ENCODE assay signal across 19 cellular contexts in the genomic region with DNA sequence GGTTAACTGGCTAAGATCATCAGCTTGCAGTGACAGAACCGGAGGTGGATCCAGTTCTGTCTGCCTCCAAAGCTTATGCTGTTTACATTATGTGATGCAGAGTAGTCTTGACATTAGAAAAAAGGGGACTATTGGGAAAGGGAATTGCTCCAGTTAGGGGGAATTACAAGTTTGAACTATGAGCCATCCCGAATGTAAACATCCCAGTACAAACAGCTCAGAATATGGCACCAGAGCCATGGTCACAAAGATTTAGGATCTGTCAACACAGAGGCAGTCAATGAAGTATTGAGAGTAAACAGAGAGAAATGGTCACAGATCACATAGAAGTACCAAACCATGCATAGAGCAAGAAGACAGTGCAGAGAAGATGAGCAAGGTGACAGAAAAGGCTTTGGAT. TPM values are rescaled to one million over a fixed set of nuclear protein-coding genes. Genes with fewer than 3 reads are reported as not detected.
DNase-seq lines count a peak whose midpoint lies in the region; ATAC-seq, FAIRE-seq and TF ChIP-seq lines count a peak whose summit lies in the region.
"Had no signal": no experiment of that assay in that cellular context is flagged by ENCODE, and none has a peak within 500 bp of the region (broad histone marks: within the 10 kb centered on the region; RNA-seq: fewer than 3 reads in every experiment).

No MANE protein-coding gene starts in this region.

- no peaks in the 10 kb centered on the region; the same call in 1 of the 2 replicates for H4K20me1 ChIP-seq in HepG2 (ENCODE audit: insufficient read depth, low read length)

- H2AFZ ChIP-seq in HepG2 (ENCODE audit: low read length), result no peak overlapping the region

- H3K27me3 Mint-ChIP-seq in activated CD4-positive, alpha-beta T cell treated with anti-CD3 and anti-CD28 coated beads for 36 hours, result no peaks in the 10 kb centered on the region
- no peaks in the 10 kb centered on the region for H3K27me3 Mint-ChIP-seq in CD4-positive, alpha-beta memory T cell
- no peaks in the 10 kb centered on the region for H3K27me3 Mint-ChIP-seq in CD14-positive monocyte (ENCODE audit: low read depth in 3 of 3)
- no peaks in the 10 kb centered on the region for H3K27me3 Mint-ChIP-seq in effector memory CD8-positive, alpha-beta T cell

- no peaks in the 10 kb centered on the region for H3K79me2 ChIP-seq in HepG2 (ENCODE audit: insufficient read depth, low read length)

- ATAC-seq in activated CD4-positive, alpha-beta T cell treated with anti-CD3 and anti-CD28 coated beads for 36 hours, result no peak
- ATAC-seq in RWPE2 (ENCODE audit: low read depth) (no peak), HepG2 (peak; percentile 99)
- ATAC-seq in effector memory CD8-positive, alpha-beta T cell (replicated peaks), result no peak
- ATAC-seq: A549, body of pancreas, lower lobe of right lung had no signal

- TF ChIP-seq POLR2A in HepG2 (IDR thresholded peaks at IDR 0.05; ENCODE audit: insufficient read depth in 1 of 2, low read depth in 2 of 2, low read length in 2 of 2), result no peak

- FAIRE-seq in HepG2 (lab: Jason Lieb, UNC), result peak; percentile 98
- FAIRE-seq: A549, RCC 7860 had no signal

- no peak for TF ChIP-seq CTCF in RWPE2 (IDR thresholded peaks at IDR 0.05; ENCODE audit: poor library complexity, severe bottlenecking)
- no peak for TF ChIP-seq CTCF in HepG2 (CRISPR knock-in tag; IDR thresholded peaks at IDR 0.05)
- no peak for TF ChIP-seq CTCF in CD14-positive monocyte (IDR thresholded peaks at IDR 0.05)
- no peak for TF ChIP-seq CTCF in RWPE1 (conservative IDR thresholded peaks at IDR 0.05; ENCODE audit: low read depth)

- H3K27ac Mint-ChIP-seq in activated CD4-positive, alpha-beta T cell treated with anti-CD3 and anti-CD28 coated beads for 36 hours, result peak overlapping the region; percentile 20
- H3K27ac Mint-ChIP-seq in CD4-positive, alpha-beta memory T cell, result peak overlapping the region in 5 of 7 donors; percentile 6 to 83 (median 25)
- H3K27ac Mint-ChIP-seq in CD14-positive monocyte, result no peak overlapping the region
- H3K27ac Mint-ChIP-seq in effector memory CD8-positive, alpha-beta T cell, result no peak overlapping the region

- no peaks in the 10 kb centered on the region for H3K9me3 Mint-ChIP-seq in activated CD4-positive, alpha-beta T cell treated with anti-CD3 and anti-CD28 coated beads for 36 hours (ENCODE audit: low read depth)
- H3K9me3 Mint-ChIP-seq in CD4-positive, alpha-beta memory T cell, result peaks cover 0 to 1% (median 0%) of the 10 kb centered on the region in 8 donors
- H3K9me3 Mint-ChIP-seq in CD14-positive monocyte, result no peaks in the 10 kb centered on the region
- H3K9me3 Mint-ChIP-seq in effector memory CD8-positive, alpha-beta T cell, result no peaks in the 10 kb centered on the region

- peaks cover 8% of the 10 kb centered on the region for H3K4me1 ChIP-seq in CD4-positive, alpha-beta memory T cell (ENCODE audit: insufficient read depth, low read length)
- H3K4me1 ChIP-seq in RWPE2 (ENCODE audit: insufficient read depth, poor library complexity, severe bottlenecking), result peaks cover 8% of the 10 kb centered on the region
- peaks cover 38% of the 10 kb centered on the region for H3K4me1 ChIP-seq in HepG2 (ENCODE audit: insufficient read depth, low read length)
- H3K4me1 ChIP-seq: body of pancreas, lower lobe of right lung had no signal

- DNase-seq in activated CD4-positive, alpha-beta T cell treated with anti-CD3 and anti-CD28 coated beads for 36 hours, result no peak
- no peak for DNase-seq in activated CD4-positive, alpha-beta T cell treated with anti-CD3 and anti-CD28 coated beads, Interleukin-2, amount 50 U/mL, for 1 hour
- DNase-seq in CD4-positive, alpha-beta memory T cell, result no peak
- no peak for DNase-seq in RWPE2 (ENCODE audit: low spot score)
- DNase-seq in HepG2 (ENCODE audit: low spot score), result peak; percentile 94
- no peak for DNase-seq in CD14-positive monocyte (ENCODE audit: low spot score)
- DNase-seq in RWPE1 (ENCODE audit: low spot score), result no peak
- DNase-seq in effector memory CD8-positive, alpha-beta T cell, result no peak
- DNase-seq: body of pancreas, cerebellar nuclear complex, DND-41, glutamatergic neuron, lower lobe of right lung, NCI-H187, NCI-H526 treated with DMSO at 0.1 percent for 48 hours, upper lobe of left lung had no signal

- intact Hi-C loops in activated CD4-positive, alpha-beta T cell treated with anti-CD3 and anti-CD28 coated beads for 36 hours (cut with DNase I, micrococcal nuclease), result no loop called here
- intact Hi-C loops in CD4-positive, alpha-beta memory T cell (cut with micrococcal nuclease), result no loop called here
- intact Hi-C loops in HepG2 (cut with micrococcal nuclease; ENCODE audit: unreplicated experiment) (loop anchor here (5.0 kb wide), 1 partner anchor 382 kb away; no protein-coding TSS in a partner anchor), CD14-positive monocyte (cut with micrococcal nuclease) (loop anchor here in 1 of 2 donors (10.0 kb wide), 1 partner anchor 165 kb away; no protein-coding TSS in a partner anchor)

- no peak overlapping the region for H3K9ac ChIP-seq in HepG2 (ENCODE audit: insufficient read depth, low read depth, low read length)
- H3K9ac ChIP-seq: KMS-11 had no signal

- in situ Hi-C loops in HepG2 (cut with HindIII; ENCODE audit: extremely low pct_ligation_motif_present, low pct_unique_long_range_greater_than_20kb), result loop anchor here (10.0 kb wide), 1 partner anchor 125 kb away; no protein-coding TSS in a partner anchor

- peak; percentile 13; the same call in 1 of the 2 replicates for TF ChIP-seq RAD21 in HepG2 (CRISPR knock-in tag; IDR thresholded peaks at IDR 0.05)

- no peak overlapping the region for H3K4me3 ChIP-seq in CD4-positive, alpha-beta memory T cell (ENCODE audit: low read length in 2 of 2)
- H3K4me3 ChIP-seq in RWPE2 (ENCODE audit: severe bottlenecking) (no peak overlapping the region), HepG2 (replicated peaks in 1 of 3; ENCODE audit: insufficient read depth in 1 of 3, low read depth in 2 of 3, low read length in 3 of 3) (no peak overlapping the region; a peak in 1 of 6 replicates)
- H3K4me3 ChIP-seq: A549, body of pancreas, lower lobe of right lung, upper lobe of left lung had no signal

- H3K27me3 ChIP-seq in CD4-positive, alpha-beta memory T cell (ENCODE audit: insufficient read depth, low read length), result no peaks in the 10 kb centered on the region
- H3K27me3 ChIP-seq in RWPE2 (ENCODE audit: insufficient read depth, poor library complexity, severe bottlenecking) (no peaks in the 10 kb centered on the region), HepG2 (ENCODE audit: control insufficient read depth in 1 of 2, insufficient read depth in 2 of 2, low read length in 2 of 2) (no peaks in the 10 kb centered on the region)
- H3K27me3 ChIP-seq: body of pancreas, upper lobe of left lung had no signal

- H3K4me1 Mint-ChIP-seq in activated CD4-positive, alpha-beta T cell treated with anti-CD3 and anti-CD28 coated beads for 36 hours, result peaks cover 15% of the 10 kb centered on the region
- H3K4me1 Mint-ChIP-seq in CD4-positive, alpha-beta memory T cell, result peaks cover 8 to 12% (median 10%) of the 10 kb centered on the region in 4 donors
- no peaks in the 10 kb centered on the region for H3K4me1 Mint-ChIP-seq in CD14-positive monocyte
- H3K4me1 Mint-ChIP-seq in effector memory CD8-positive, alpha-beta T cell (ENCODE audit: low read depth in 2 of 2), result peaks cover 0 to 7% of the 10 kb centered on the region in 2 donors

- TF ChIP-seq EP300 in HepG2 (IDR thresholded peaks at IDR 0.05; ENCODE audit: low read depth in 2 of 2, low read length in 2 of 2) (peak; percentile 52 to 92; a peak in 2 of 4 replicates), HepG2 (CRISPR knock-in tag; IDR thresholded peaks at IDR 0.05; ENCODE audit: borderline replicate concordance) (peak; percentile 76)

- H3K4me3 Mint-ChIP-seq in activated CD4-positive, alpha-beta T cell treated with anti-CD3 and anti-CD28 coated beads for 36 hours, result no peak overlapping the region
- no peak overlapping the region for H3K4me3 Mint-ChIP-seq in CD4-positive, alpha-beta memory T cell
- no peak overlapping the region for H3K4me3 Mint-ChIP-seq in CD14-positive monocyte
- H3K4me3 Mint-ChIP-seq in effector memory CD8-positive, alpha-beta T cell, result no peak overlapping the region

- WGBS in HepG2 (ENCODE audit: low lambda C conversion rate), result 2% methylated on average over 2 of the region's 2 CpGs

- BruUV-seq in HepG2 (replicated peaks; lab: Mats Ljungman, UMichigan), result no TSS peak

- POLR2A ChIA-PET in activated CD4-positive, alpha-beta T cell treated with anti-CD3 and anti-CD28 coated beads for 36 hours (lab: Charles Lee), result interaction anchor here (0.5 to 0.7 kb wide), 2 partner anchors 164 to 300 kb away, joined by 4 to 8 read pairs; no protein-coding TSS in a partner anchor
- POLR2A ChIA-PET in CD4-positive, alpha-beta memory T cell (lab: Charles Lee; ENCODE audit: partially characterized antibody), result no interaction called here
- POLR2A ChIA-PET in HepG2 (lab: Yijun Ruan, JAX), result interaction anchor here (0.5 to 1.2 kb wide), 5 partner anchors 20 to 240 kb away, joined by 3 to 4 read pairs (median 3); a partner anchor contains a TSS
- POLR2A ChIA-PET in RWPE1 (lab: Yijun Ruan, JAX; ENCODE audit: low non-redundant PET), result no interaction called here

- no peaks in the 10 kb centered on the region for H3K9me3 ChIP-seq in CD4-positive, alpha-beta memory T cell (ENCODE audit: control insufficient read depth in 1 of 2, low read length in 2 of 2)
- H3K9me3 ChIP-seq in RWPE2 (ENCODE audit: severe bottlenecking) (no peaks in the 10 kb centered on the region), HepG2 (ENCODE audit: low read length) (no peaks in the 10 kb centered on the region)
- H3K9me3 ChIP-seq: A549, body of pancreas, lower lobe of right lung, upper lobe of left lung had no signal

- H3K4me2 ChIP-seq in HepG2 (ENCODE audit: low read depth, low read length), result peak overlapping the region; percentile 68
- H3K4me2 ChIP-seq: A549, KMS-11 had no signal

- peaks cover 55% of the 10 kb centered on the region for H3K36me3 ChIP-seq in CD4-positive, alpha-beta memory T cell (ENCODE audit: insufficient read depth, low read length)
- H3K36me3 ChIP-seq in RWPE2 (ENCODE audit: low read depth), result peaks cover 100% of the 10 kb centered on the region
- H3K36me3 ChIP-seq in HepG2 (replicated peaks in 1 of 2; ENCODE audit: control insufficient read depth in 1 of 2, insufficient read depth in 2 of 2, low read length in 2 of 2), result peaks cover 4 to 42% of the 10 kb centered on the region in 2 experiments

- H3K36me3 Mint-ChIP-seq in activated CD4-positive, alpha-beta T cell treated with anti-CD3 and anti-CD28 coated beads for 36 hours (ENCODE audit: low read depth), result peaks cover 68% of the 10 kb centered on the region
- peaks cover 67 to 83% of the 10 kb centered on the region in 2 donors for H3K36me3 Mint-ChIP-seq in CD4-positive, alpha-beta memory T cell
- H3K36me3 Mint-ChIP-seq in CD14-positive monocyte, result peaks cover 94 to 98% of the 10 kb centered on the region in 2 donors
- peaks cover 90% of the 10 kb centered on the region for H3K36me3 Mint-ChIP-seq in effector memory CD8-positive, alpha-beta T cell (ENCODE audit: insufficient read depth)

- H3K27ac ChIP-seq in CD4-positive, alpha-beta memory T cell (ENCODE audit: low read depth, low read length), result no peak overlapping the region
- H3K27ac ChIP-seq in RWPE2 (ENCODE audit: poor library complexity, severe bottlenecking) (peak overlapping the region; percentile 1), HepG2 (ENCODE audit: extremely low read length, insufficient read depth, low read length) (peak overlapping the region; percentile 52), RWPE1 (no peak overlapping the region)
- H3K27ac ChIP-seq: body of pancreas, KMS-11, lower lobe of right lung had no signal

- CTCF ChIA-PET in activated CD4-positive, alpha-beta T cell treated with anti-CD3 and anti-CD28 coated beads for 36 hours (lab: Charles Lee), result interaction anchor here (0.6 to 4.7 kb wide), 3 partner anchors 10 to 171 kb away, joined by 3 to 24 read pairs (median 4); no protein-coding TSS in a partner anchor
- CTCF ChIA-PET in CD4-positive, alpha-beta memory T cell (lab: Charles Lee; ENCODE audit: partially characterized antibody), result interaction anchor here (1.0 to 1.5 kb wide), 3 partner anchors 128 to 170 kb away, joined by 3 to 7 read pairs (median 3); no protein-coding TSS in a partner anchor
- CTCF ChIA-PET in HepG2 (lab: Yijun Ruan, JAX; ENCODE audit: low intra/inter-chr PET ratio, low total read pairs), result no interaction called here
- CTCF ChIA-PET in RWPE1 (lab: Yijun Ruan, JAX), result interaction anchor here (0.7 to 1.0 kb wide), 2 partner anchors 58 to 170 kb away, joined by 3 to 6 read pairs; no protein-coding TSS in a partner anchor

RNA-seq across cellular contexts. Expression of a gene that starts 39.8 kb away (rescaled TPM):
- 10 to 100 TPM; 32.4 to 36.2 TPM for total RNA-seq in activated CD4-positive, alpha-beta T cell treated with anti-CD3 and anti-CD28 coated beads for 36 hours
- 10 to 100 TPM; 72.2 to 75.5 TPM for total RNA-seq in CD4-positive, alpha-beta memory T cell
- polyA plus RNA-seq in CD4-positive, alpha-beta memory T cell, result 10 to 100 TPM; 14.5 to 40.5 TPM
- 6.0 and 8.4 TPM in 2 replicates for total RNA-seq in HepG2 (2016; rRNA removed; fragmentation: Illumina TruSeq; extraction: Trizol)
- 3.5 and 4.1 TPM in 2 replicates for total RNA-seq in HepG2 (2016; cell fraction: cytosol; rRNA removed; fragmentation: Illumina TruSeq; extraction: Trizol; ENCODE audit: low read depth)
- total RNA-seq in HepG2 (2016; cell fraction: insoluble cytoplasmic fraction; rRNA removed; fragmentation: Illumina TruSeq; extraction: Trizol), result 5.5 and 7.9 TPM in 2 replicates
- total RNA-seq in HepG2 (2016; cell fraction: membrane; rRNA removed; fragmentation: Illumina TruSeq; extraction: Trizol), result 8.5 and 9.1 TPM in 2 replicates
- total RNA-seq in HepG2 (2016; cell fraction: nucleus; rRNA removed; fragmentation: Illumina TruSeq; extraction: Trizol), result 11.9 and 14.9 TPM in 2 replicates
- polyA plus RNA-seq in HepG2 (2011; rRNA removed), result 11.8 and 13.9 TPM in 2 replicates
- 5.2 and 6.7 TPM in 2 replicates for polyA plus RNA-seq in HepG2 (2011; cell fraction: cytosol; rRNA removed)
- polyA plus RNA-seq in HepG2 (2011; cell fraction: nucleus; rRNA removed), result 13.4 and 13.8 TPM in 2 replicates
- polyA plus RNA-seq in HepG2 (2012), result 8.8 and 10.8 TPM in 2 replicates
- 3.4 and 3.6 TPM in 2 replicates for polyA plus RNA-seq in HepG2 (2016; cell fraction: cytosol; fragmentation: Illumina TruSeq; extraction: Trizol; ENCODE audit: low read depth)
- polyA plus RNA-seq in HepG2 (2016; cell fraction: insoluble cytoplasmic fraction; fragmentation: Illumina TruSeq; extraction: Trizol; ENCODE audit: low read depth), result 5.0 and 8.1 TPM in 2 replicates
- 5.3 and 5.6 TPM in 2 replicates for polyA plus RNA-seq in HepG2 (2016; cell fraction: membrane; fragmentation: Illumina TruSeq; extraction: Trizol; ENCODE audit: low read depth)
- 17.9 and 22.1 TPM in 2 replicates for polyA plus RNA-seq in HepG2 (2016; cell fraction: nucleus; fragmentation: Illumina TruSeq; extraction: Trizol; ENCODE audit: insufficient read depth, low read depth)
- polyA minus RNA-seq in HepG2 (2011; rRNA and poly(A)+ RNA removed; ENCODE audit: low replicate concordance), result 15.8 and 105 TPM in 2 replicates
- polyA minus RNA-seq in HepG2 (2011; cell fraction: cytosol; rRNA and poly(A)+ RNA removed), result 7.3 and 8.0 TPM in 2 replicates
- 15.8 and 20.6 TPM in 2 replicates for polyA minus RNA-seq in HepG2 (2011; cell fraction: nucleus; rRNA and poly(A)+ RNA removed)
- 10 to 100 TPM in 1 of 2 donors, 1 to 10 TPM in 1; 6.0 to 12.2 TPM for polyA plus RNA-seq in CD14-positive monocyte

Comparison
In these comparisons a context has a peak if more than half of its experiments do, and no peak if none do; other contexts are left out.
1. H3K27ac Mint-ChIP-seq: peak in activated CD4-positive, alpha-beta T cell treated with anti-CD3 and anti-CD28 coated beads for 36 hours (single experiment) and CD4-positive, alpha-beta memory T cell (5 of 7); none in CD14-positive monocyte (0 of 7) and effector memory CD8-positive, alpha-beta T cell (0 of 2).
2. H3K27ac ChIP-seq: peak in RWPE2 (single experiment) and HepG2 (single experiment); none in CD4-positive, alpha-beta memory T cell (single experiment) and RWPE1 (single experiment).
3. POLR2A ChIA-PET loops: an anchor here in activated CD4-positive, alpha-beta T cell treated with anti-CD3 and anti-CD28 coated beads for 36 hours (0.5 to 0.7 kb wide) and HepG2 (0.5 to 1.2 kb wide); none called in CD4-positive, alpha-beta memory T cell and RWPE1.